34 cellular contexts compared by ENCODE assay signal in genomic region chr1:9549955-9550546, GRCh38.
"Had no signal": no experiment of that assay in that cellular context is flagged by ENCODE, and none has a peak within 500 bp of the region (broad histone marks: within the 10 kb centered on the region; RNA-seq: fewer than 3 reads in every experiment).

No MANE protein-coding gene starts in this region.

- H3K9me3 Mint-ChIP-seq: activated CD4-positive, alpha-beta memory T cell treated with anti-CD3 and anti-CD28 coated beads for 36 hours; activated CD4-positive, alpha-beta T cell treated with anti-CD3 and anti-CD28 coated beads, Interleukin-2, amount 10 ng/mL, durations not matched to agents 7 days and 5 days; activated naive CD4-positive, alpha-beta T cell treated with anti-CD3 and anti-CD28 coated beads for 36 hours; activated naive CD4-positive, alpha-beta T cell treated with anti-CD3 and anti-CD28 coated beads, Interleukin-2, amount 50 U/mL, for 72 hours; activated T-cell treated with anti-CD3 and anti-CD28 coated beads, Interleukin-2, amount 50 U/mL, for 4 hours; activated T-helper 1 cell treated with anti-CD3 and anti-CD28 coated beads, Interleukin-12 subunit alpha, Interleukin-12 subunit beta, Interleukin-2, Interleukin-4 antibody, amounts not matched to agents 30 ng/mL and 10 ng/mL and 1 ng/mL, durations not matched to agents 14 hours and 24 hours and 36 hours; T-helper 1 cell treated with Interleukin-12 subunit alpha and Interleukin-12 subunit beta and Interleukin-4 antibody, amounts not matched to agents 30 μg/mL and 1 μg/mL, for 36 hours; T-helper 2 cell treated with Interferon-gamma antibody and Interleukin-4, amounts not matched to agents 5 μg/mL and 100 μg/mL, for 36 hours had no signal

- H3K27me3 ChIP-seq: adrenal gland, body of pancreas, breast epithelium, SJSA1 had no signal

- H3K27ac ChIP-seq: adrenal gland, body of pancreas, breast epithelium, PC-9, RWPE1, SJSA1 had no signal

- H2AFZ ChIP-seq: PC-9 had no signal

- ATAC-seq: activated CD4-positive, alpha-beta T cell treated with anti-CD3 and anti-CD28 coated beads for 36 hours; activated CD4-positive, CD25-positive, alpha-beta regulatory T cell treated with anti-CD3 and anti-CD28 coated beads, Interleukin-2, amount 50 U/mL, for 24 hours; activated naive CD4-positive, alpha-beta T cell treated with anti-CD3 and anti-CD28 coated beads, Interleukin-2, amount 50 U/mL, for 72 hours; activated T-cell treated with anti-CD3 and anti-CD28 coated beads, Interleukin-2, amount 50 U/mL, for 4 hours; body of pancreas had no signal

- H3K4me1 ChIP-seq: breast epithelium had no signal

- H3K4me2 ChIP-seq: PC-9, SK-N-SH had no signal

- H3K9me3 ChIP-seq: adrenal gland, body of pancreas, breast epithelium, SJSA1, SK-N-SH had no signal

- DNase-seq: activated CD4-positive, alpha-beta memory T cell treated with anti-CD3 and anti-CD28 coated beads for 36 hours; activated CD4-positive, alpha-beta T cell treated with anti-CD3 and anti-CD28 coated beads for 36 hours; activated CD4-positive, alpha-beta T cell treated with anti-CD3 and anti-CD28 coated beads, Interleukin-2, amount 10 ng/mL, durations not matched to agents 7 days and 5 days; activated CD8-positive, alpha-beta memory T cell treated with anti-CD3 and anti-CD28 coated beads, Interleukin-2, amount 50 U/mL, for 4 hours; activated gamma-delta T cell treated with Interleukin-2 at 50 U/mL for 16 hours; activated naive CD4-positive, alpha-beta T cell treated with anti-CD3 and anti-CD28 coated beads for 36 hours; activated T-cell treated with anti-CD3 and anti-CD28 coated beads for 4 hours; activated T-cell treated with anti-CD3 and anti-CD28 coated beads, Interleukin-2, amount 50 U/mL, for 4 hours; body of pancreas; KG1; MM.1S; MV-4-11; NCI-H1092; NCI-H1436 treated with DMSO at 0.1 percent for 48 hours; NCI-H1694 treated with DMSO at 0.1 percent for 48 hours; NCI-H2029; NCI-H2107; NCI-H2171; NCI-H510A; NCI-H526; NCI-H748 treated with DMSO at 0.1 percent for 48 hours; NK-92 treated with Interleukin-12 subunit alpha and Interleukin-12 subunit beta, amount 100 ng/mL, for 24 hours; PC-9; SHP77; SK-N-SH had no signal

- H3K36me3 ChIP-seq: breast epithelium had no signal

- H3K36me3 Mint-ChIP-seq: activated naive CD4-positive, alpha-beta T cell treated with anti-CD3 and anti-CD28 coated beads, Interleukin-2, amount 50 U/mL, for 72 hours had no signal

- H3K27me3 Mint-ChIP-seq: activated CD4-positive, alpha-beta memory T cell treated with anti-CD3 and anti-CD28 coated beads for 36 hours; activated CD4-positive, alpha-beta T cell treated with anti-CD3 and anti-CD28 coated beads for 36 hours; activated CD4-positive, alpha-beta T cell treated with anti-CD3 and anti-CD28 coated beads, Interleukin-2, amount 10 ng/mL, durations not matched to agents 7 days and 5 days had no signal

- H3K4me3 ChIP-seq: adrenal gland, body of pancreas, breast epithelium, PC-9, SJSA1 had no signal

- H3K4me3 Mint-ChIP-seq: activated CD4-positive, alpha-beta memory T cell treated with anti-CD3 and anti-CD28 coated beads for 36 hours; activated CD4-positive, alpha-beta T cell treated with anti-CD3 and anti-CD28 coated beads for 36 hours; activated CD4-positive, alpha-beta T cell treated with anti-CD3 and anti-CD28 coated beads, Interleukin-2, amount 10 ng/mL, durations not matched to agents 7 days and 5 days; activated naive CD4-positive, alpha-beta T cell treated with anti-CD3 and anti-CD28 coated beads for 36 hours; activated T-cell treated with anti-CD3 and anti-CD28 coated beads, Interleukin-2, amount 50 U/mL, for 4 hours; activated T-helper 1 cell treated with anti-CD3 and anti-CD28 coated beads, Interleukin-12 subunit alpha, Interleukin-12 subunit beta, Interleukin-2, Interleukin-4 antibody, amounts not matched to agents 30 ng/mL and 10 ng/mL and 1 ng/mL, durations not matched to agents 14 hours and 24 hours and 36 hours; T-helper 1 cell treated with Interleukin-12 subunit alpha and Interleukin-12 subunit beta and Interleukin-4 antibody, amounts not matched to agents 30 μg/mL and 1 μg/mL, for 36 hours; T-helper 2 cell treated with Interferon-gamma antibody and Interleukin-4, amounts not matched to agents 5 μg/mL and 100 μg/mL, for 36 hours had no signal

- H3K27ac Mint-ChIP-seq: activated CD4-positive, alpha-beta memory T cell treated with anti-CD3 and anti-CD28 coated beads for 36 hours; activated CD4-positive, alpha-beta T cell treated with anti-CD3 and anti-CD28 coated beads for 36 hours; activated CD4-positive, alpha-beta T cell treated with anti-CD3 and anti-CD28 coated beads, Interleukin-2, amount 10 ng/mL, durations not matched to agents 7 days and 5 days; activated naive CD4-positive, alpha-beta T cell treated with anti-CD3 and anti-CD28 coated beads for 36 hours; activated T-helper 1 cell treated with anti-CD3 and anti-CD28 coated beads, Interleukin-12 subunit alpha, Interleukin-12 subunit beta, Interleukin-2, Interleukin-4 antibody, amounts not matched to agents 30 ng/mL and 10 ng/mL and 1 ng/mL, durations not matched to agents 14 hours and 24 hours and 36 hours; T-helper 1 cell treated with Interleukin-12 subunit alpha and Interleukin-12 subunit beta and Interleukin-4 antibody, amounts not matched to agents 30 μg/mL and 1 μg/mL, for 36 hours; T-helper 2 cell treated with Interferon-gamma antibody and Interleukin-4, amounts not matched to agents 5 μg/mL and 100 μg/mL, for 36 hours had no signal

- H3K9ac ChIP-seq: SK-N-SH had no signal
